ENCODE assay signal across 8 cellular contexts in genomic region chr10:62769574-62770242, GRCh38. TPM values are rescaled to one million over a fixed set of nuclear protein-coding genes. Genes with fewer than 3 reads are reported as not detected.
DNase-seq lines count a peak whose midpoint lies in the region; ATAC-seq and TF ChIP-seq lines count a peak whose summit lies in the region.

No MANE protein-coding gene starts in this region.

- H3K36me3 ChIP-seq in MM.1S (replicated peaks; ENCODE audit: insufficient read depth, low read length) (no peaks in the 10 kb centered on the region), gastrocnemius medialis (no peaks in the 10 kb centered on the region), prostate gland (no peaks in the 10 kb centered on the region)

- no peaks in the 10 kb centered on the region for H3K79me2 ChIP-seq in MM.1S (ENCODE audit: low read length)

- ATAC-seq in GM18498 (IDR thresholded peaks at IDR 0.05; ENCODE audit: unreplicated experiment) (peak; percentile 57), GM21723 (IDR thresholded peaks at IDR 0.05; ENCODE audit: unreplicated experiment) (peak; percentile 68), gastrocnemius medialis (no peak)

- H3F3A ChIP-seq in MM.1S (ENCODE audit: insufficient read depth, low read length) = peaks cover 7% of the 10 kb centered on the region

- peak; percentile 36 for DNase-seq in MM.1S
- peak; percentile 5 to 6 for DNase-seq in lung microvascular endothelial cell (ENCODE audit: low read depth in 2 of 2)
- no peak for DNase-seq in NCI-H1048 (lab: John Stamatoyannopoulos, UW)
- no peak for DNase-seq in gastrocnemius medialis
- no peak for DNase-seq in prostate gland (ENCODE audit: low spot score)
- DNase-seq in AG08395 (ENCODE audit: low spot score) = no peak

- in situ Hi-C loops in gastrocnemius medialis (cut with MboI; ENCODE audit: low sequenced_read_pairs in 4 of 4) = no loop called here

- H3K27me3 ChIP-seq in MM.1S (replicated peaks; ENCODE audit: insufficient read depth, low read length) (no peaks in the 10 kb centered on the region), gastrocnemius medialis (no peaks in the 10 kb centered on the region), prostate gland (replicated peaks; ENCODE audit: insufficient read depth) (no peaks in the 10 kb centered on the region)

- peak overlapping the region; percentile 47 for H2AFZ ChIP-seq in MM.1S (ENCODE audit: low read length)

- no peaks in the 10 kb centered on the region for H4K20me1 ChIP-seq in MM.1S (ENCODE audit: insufficient read depth, low read length)

- TF ChIP-seq CTCF in MM.1S (IDR thresholded peaks at IDR 0.05; ENCODE audit: low read length) = no peak
- TF ChIP-seq CTCF in gastrocnemius medialis (IDR thresholded peaks at IDR 0.05 in 4 of 5, conservative IDR thresholded peaks at IDR 0.05 in 1 of 5) = no peak
- TF ChIP-seq CTCF in prostate gland (IDR thresholded peaks at IDR 0.05) = no peak

- H3K9me3 ChIP-seq in MM.1S (replicated peaks; ENCODE audit: insufficient read depth, low read length) (no peaks in the 10 kb centered on the region), gastrocnemius medialis (no peaks in the 10 kb centered on the region), prostate gland (no peaks in the 10 kb centered on the region)

- H3K27ac ChIP-seq in MM.1S (ENCODE audit: low read length) (peak overlapping the region; percentile 40; the same call in 1 of the 2 replicates), gastrocnemius medialis (peak overlapping the region in 1 of 4 donors; percentile 33), prostate gland (no peak overlapping the region)

- H3K4me1 ChIP-seq in MM.1S (ENCODE audit: low read length) (peaks cover 32% of the 10 kb centered on the region), gastrocnemius medialis (peaks cover 12 to 25% of the 10 kb centered on the region in 2 donors), prostate gland (replicated peaks) (no peaks in the 10 kb centered on the region)

- H3K9me2 ChIP-seq in MM.1S (replicated peaks; ENCODE audit: insufficient read depth, low read length) = no peaks in the 10 kb centered on the region

- 96% methylated on average over 1 of the region's 1 CpG for WGBS in prostate gland

- no peak overlapping the region for H3K9ac ChIP-seq in MM.1S (ENCODE audit: low read length)

- H3K4me3 ChIP-seq in MM.1S (ENCODE audit: low read length) = no peak overlapping the region
- H3K4me3 ChIP-seq in gastrocnemius medialis = no peak overlapping the region
- no peak overlapping the region for H3K4me3 ChIP-seq in prostate gland

- TF ChIP-seq POLR2A in gastrocnemius medialis (IDR thresholded peaks at IDR 0.05) (no peak), prostate gland (IDR thresholded peaks at IDR 0.05) (no peak)

- intact Hi-C loops in gastrocnemius medialis (cut with DNase I; ENCODE audit: low total_unique reads) (no loop called here), prostate gland (cut with DNase I) (no loop called here)

- peak overlapping the region; percentile 33 for H3K4me2 ChIP-seq in MM.1S (ENCODE audit: low read depth, low read length)

RNA-seq across cellular contexts. Expression of gene ADO, which starts 34.8 kb away (rescaled TPM):
- total RNA-seq in lung microvascular endothelial cell (8.7 and 13.9 TPM in 2 replicates), gastrocnemius medialis (10 to 100 TPM; 11.6 to 31.6 (median 27.1) TPM), prostate gland (10 to 100 TPM; 25.0 to 37.4 TPM)

RNA-seq across cellular contexts. Expression of gene EGR2, which starts 46.5 kb away (rescaled TPM):
- total RNA-seq in lung microvascular endothelial cell (under 0.01 and 0.20 TPM in 2 replicates), gastrocnemius medialis (1 to 10 TPM in 1 of 4 donors, under 1 TPM in 2, not detected in 1; 0.40 to 1.5 (median 0.76) TPM), prostate gland (1 to 10 TPM; 2.5 to 4.6 TPM)

Comparison
In these comparisons a context has a peak if more than half of its experiments do, and no peak if none do; other contexts are left out.
1. ATAC-seq: peak in GM18498 (single experiment) and GM21723 (single experiment); none in gastrocnemius medialis (0 of 2).
2. DNase-seq: peak in MM.1S (single experiment) and lung microvascular endothelial cell (2 of 2); none in NCI-H1048 (single experiment), gastrocnemius medialis (0 of 2), prostate gland (single experiment) and AG08395 (single experiment).